ENCODE assay signal across 8 cellular contexts in the genomic region with DNA sequence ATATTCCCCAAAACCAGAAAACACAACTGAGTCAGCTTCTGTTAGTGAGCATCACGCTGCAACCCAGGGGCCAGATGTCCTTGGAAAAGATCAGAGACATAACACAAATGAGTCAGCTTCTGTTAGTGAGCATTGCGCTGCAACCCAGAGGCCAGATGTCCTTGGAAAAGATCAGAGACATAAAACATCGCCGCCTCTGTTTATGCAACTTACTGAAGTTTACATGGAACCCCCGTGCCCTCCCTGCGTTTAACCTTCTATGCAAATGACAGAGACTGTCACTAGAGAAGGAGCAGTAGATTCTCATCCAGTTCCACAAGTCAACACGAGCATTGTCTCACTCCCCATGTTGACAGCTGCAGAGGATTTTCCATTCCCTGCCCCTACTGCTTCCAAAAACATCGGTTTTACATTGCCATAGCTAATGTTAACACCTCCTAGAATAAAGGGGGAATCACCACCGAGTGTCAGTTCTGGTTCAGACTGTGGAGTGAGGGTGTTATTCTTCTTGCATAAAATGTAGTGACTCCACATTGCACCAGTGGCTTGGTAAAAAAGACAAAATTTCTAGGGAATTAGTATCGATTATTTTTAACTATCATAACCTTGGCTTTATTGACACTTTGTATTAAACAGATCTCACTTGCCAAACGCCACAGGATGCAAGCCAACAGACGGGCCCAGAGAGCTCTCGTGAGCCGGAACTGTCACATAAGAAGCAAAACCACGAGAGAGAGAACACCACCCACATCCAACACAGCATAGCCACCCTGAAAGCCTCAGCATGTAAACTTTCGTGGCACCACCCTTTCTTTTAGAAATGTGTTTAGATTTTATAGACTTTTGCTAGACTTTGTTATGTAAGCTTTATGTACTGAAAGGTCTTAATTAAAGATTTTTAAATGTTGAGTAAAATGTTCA.
DNase-seq lines count a peak whose midpoint lies in the region; ATAC-seq and TF ChIP-seq lines count a peak whose summit lies in the region.

No MANE protein-coding gene starts in this region.

- DNase-seq in ELR (ENCODE audit: low read depth) (peak; percentile 6), T-helper 2 cell (peak in 3 of 5 experiments; percentile 16 to 90 (median 54)), smooth muscle cell (lab: John Stamatoyannopoulos, UW; ENCODE audit: unreplicated experiment) (no peak), NOMO-1 treated with DMSO at 0.1 percent for 48 hours (lab: John Stamatoyannopoulos, UW; ENCODE audit: unreplicated experiment) (no peak), NCI-H1694 treated with DMSO at 0.1 percent for 48 hours (lab: John Stamatoyannopoulos, UW) (no peak), stomach (no peak)

- H3F3A ChIP-seq in smooth muscle cell (ENCODE audit: low read depth): peaks cover 5% of the 10 kb centered on the region

- no peaks in the 10 kb centered on the region for H3K36me3 Mint-ChIP-seq in activated naive CD4-positive, alpha-beta T cell treated with anti-CD3 and anti-CD28 coated beads, Interleukin-2, amount 50 U/mL, for 24 hours

- no peaks in the 10 kb centered on the region for H3K9me3 Mint-ChIP-seq in activated naive CD4-positive, alpha-beta T cell treated with anti-CD3 and anti-CD28 coated beads, Interleukin-2, amount 50 U/mL, for 24 hours

- intact Hi-C loops in stomach (cut with DNase I; ENCODE audit: low total_unique reads): no loop called here

- peak overlapping the region; percentile 66 for H3K4me2 ChIP-seq in smooth muscle cell

- H3K4me1 Mint-ChIP-seq in activated naive CD4-positive, alpha-beta T cell treated with anti-CD3 and anti-CD28 coated beads, Interleukin-2, amount 50 U/mL, for 24 hours: peaks cover 43% of the 10 kb centered on the region

- no peak for TF ChIP-seq EP300 in stomach (IDR thresholded peaks at IDR 0.05)

- H3K27ac ChIP-seq in smooth muscle cell (ENCODE audit: low read depth): peak overlapping the region; percentile 73
- no peak overlapping the region for H3K27ac ChIP-seq in stomach

- no peak for ATAC-seq in HG03108 (IDR thresholded peaks at IDR 0.05; ENCODE audit: unreplicated experiment)

- no peaks in the 10 kb centered on the region for H4K20me1 ChIP-seq in smooth muscle cell (ENCODE audit: low read depth)

- WGBS in smooth muscle cell (ENCODE audit: low lambda C conversion rate): 37% methylated on average over 16 of the region's 16 CpGs
- 43 to 65% (median 50%) methylated on average over 16 of the region's 16 CpGs for WGBS in stomach, 5 donors

- TF ChIP-seq CTCF in smooth muscle cell (IDR thresholded peaks at IDR 0.05; ENCODE audit: borderline replicate concordance, insufficient read depth, poor library complexity, severe bottlenecking) (no peak), stomach (IDR thresholded peaks at IDR 0.05) (no peak)

- no peaks in the 10 kb centered on the region for H3K79me2 ChIP-seq in smooth muscle cell (ENCODE audit: low read depth)

- H3K4me3 Mint-ChIP-seq in activated naive CD4-positive, alpha-beta T cell treated with anti-CD3 and anti-CD28 coated beads, Interleukin-2, amount 50 U/mL, for 24 hours: peak overlapping the region; percentile 56

- peak overlapping the region; percentile 72 for H3K27ac Mint-ChIP-seq in activated naive CD4-positive, alpha-beta T cell treated with anti-CD3 and anti-CD28 coated beads, Interleukin-2, amount 50 U/mL, for 24 hours

- TF ChIP-seq POLR2A in stomach (IDR thresholded peaks at IDR 0.05): no peak

- no peaks in the 10 kb centered on the region for H3K4me1 ChIP-seq in smooth muscle cell (ENCODE audit: low read depth)
- H3K4me1 ChIP-seq in stomach: peaks cover 0 to 20% (median 5%) of the 10 kb centered on the region in 4 donors

- H3K27me3 Mint-ChIP-seq in activated naive CD4-positive, alpha-beta T cell treated with anti-CD3 and anti-CD28 coated beads, Interleukin-2, amount 50 U/mL, for 24 hours: no peaks in the 10 kb centered on the region

- H3K9me3 ChIP-seq in smooth muscle cell (replicated peaks; ENCODE audit: low read depth) (no peaks in the 10 kb centered on the region), stomach (no peaks in the 10 kb centered on the region)

- no peaks in the 10 kb centered on the region for H3K36me3 ChIP-seq in smooth muscle cell (ENCODE audit: low read depth)
- H3K36me3 ChIP-seq in stomach: no peaks in the 10 kb centered on the region

- H3K27me3 ChIP-seq in smooth muscle cell (ENCODE audit: low read depth) (no peaks in the 10 kb centered on the region), stomach (no peaks in the 10 kb centered on the region)

- no peak overlapping the region for H2AFZ ChIP-seq in smooth muscle cell (ENCODE audit: low read depth)

- H3K4me3 ChIP-seq in smooth muscle cell: no peak overlapping the region
- H3K4me3 ChIP-seq in stomach: no peak overlapping the region

- H3K9ac ChIP-seq in smooth muscle cell (ENCODE audit: low read depth): peak overlapping the region; percentile 19

Comparison
In these comparisons a context has a peak if more than half of its experiments do, and no peak if none do; other contexts are left out.
1. DNase-seq: peak in ELR (single experiment) and T-helper 2 cell (3 of 5); none in smooth muscle cell (single experiment), NOMO-1 treated with DMSO at 0.1 percent for 48 hours (single experiment), NCI-H1694 treated with DMSO at 0.1 percent for 48 hours (single experiment) and stomach (single experiment).